2 cellular contexts compared by ENCODE assay signal in the genomic region with DNA sequence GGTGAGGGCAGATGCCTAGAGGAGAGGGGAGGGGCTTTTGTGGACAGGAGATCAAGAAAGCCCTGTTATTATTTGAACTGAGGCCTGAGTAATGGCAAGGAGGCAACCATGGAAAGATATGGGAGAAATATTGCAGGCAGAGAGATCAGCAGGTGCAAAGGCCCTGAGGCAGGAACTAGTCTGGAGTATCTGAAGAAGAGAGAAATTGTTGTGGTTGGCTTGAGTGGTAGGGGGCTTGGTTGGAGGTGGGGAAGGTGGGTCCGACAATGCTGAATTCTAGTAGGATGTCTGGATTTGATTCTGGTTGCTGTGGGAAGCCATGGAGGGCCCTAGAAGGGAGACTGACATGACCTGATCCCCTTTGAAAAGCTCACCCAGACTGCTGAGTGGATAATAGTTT.
A peak's percentile ranks its signal among the peaks of the same experiment; 100 is the strongest.
TF ChIP-seq lines count a peak whose summit lies in the region.

No MANE protein-coding gene starts in this region.

TF ChIP-seq in HEK293, 187 proteins besides CTCF, POLR2A, EP300 and RAD21:
- TF ChIP-seq, protein P1, sequence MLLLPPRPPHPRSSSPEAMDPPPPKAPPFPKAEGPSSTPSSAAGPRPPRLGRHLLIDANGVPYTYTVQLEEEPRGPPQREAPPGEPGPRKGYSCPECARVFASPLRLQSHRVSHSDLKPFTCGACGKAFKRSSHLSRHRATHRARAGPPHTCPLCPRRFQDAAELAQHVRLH (tag by site-specific recombination; IDR thresholded peaks at IDR 0.05): 0 out of 2 replicates have a peak, but pooled peaks have one; percentile 12
- TF ChIP-seq ZNF391 (tag by site-specific recombination; IDR thresholded peaks at IDR 0.05; ENCODE audit: borderline replicate concordance, low read depth) (no peak), ZBTB1 (tag by site-specific recombination; IDR thresholded peaks at IDR 0.05) (no peak), ZNF623 (tag by site-specific recombination; IDR thresholded peaks at IDR 0.05) (peak; percentile 98)

TF ChIP-seq in H1, 55 proteins besides CTCF, POLR2A, EP300 and RAD21:
- no peak for TF ChIP-seq RNF2 (IDR thresholded peaks at IDR 0.05; ENCODE audit: borderline replicate concordance, low read depth, low read length, missing control alignments, poor library complexity, severe bottlenecking)
- TF ChIP-seq NRF1 (IDR thresholded peaks at IDR 0.05; ENCODE audit: low read depth, low read length): no peak
- TF ChIP-seq SP2 (IDR thresholded peaks at IDR 0.05; ENCODE audit: low read length): no peak
- TF ChIP-seq KDM1A (IDR thresholded peaks at IDR 0.05; ENCODE audit: borderline replicate concordance, low read length): 0 out of 2 replicates have a peak, but pooled peaks have one; percentile 34
- no peak for TF ChIP-seq SAP30 (IDR thresholded peaks at IDR 0.05; ENCODE audit: insufficient read depth, insufficient replicate concordance, low read length)
TF ChIP-seq in H1: peak in this region for 1.
